Comparison of ENCODE assay signal across 8 cellular contexts in genomic region chr6:144931172-144932035, GRCh38.
A peak's percentile ranks its signal among the peaks of the same experiment; 100 is the strongest.
DNase-seq lines count a peak whose midpoint lies in the region; ATAC-seq and TF ChIP-seq lines count a peak whose summit lies in the region.

No MANE protein-coding gene starts in this region.

- DNase-seq in AG04449 (ENCODE audit: low read depth, low spot score) (no peak), SJCRH30 (peak; percentile 34 to 67), colonic mucosa (peak; percentile 52), mucosa of gallbladder (ENCODE audit: low spot score) (peak; percentile 49), cortex of kidney (lab: John Stamatoyannopoulos, UW) (no peak)

- H3K9me3 ChIP-seq in SJCRH30 (replicated peaks) (no peaks in the 10 kb centered on the region), colonic mucosa (no peaks in the 10 kb centered on the region)

- peak; percentile 53 for TF ChIP-seq CTCF in AG04449 (IDR thresholded peaks at IDR 0.05; ENCODE audit: insufficient read depth, low read length, missing control alignments)
- peak; percentile 77 for TF ChIP-seq CTCF in GM12872 (IDR thresholded peaks at IDR 0.05; ENCODE audit: insufficient read depth, low read depth, low read length)
- no peak for TF ChIP-seq CTCF in colonic mucosa (IDR thresholded peaks at IDR 0.05)

- peak; percentile 71 for ATAC-seq in HG03342 (IDR thresholded peaks at IDR 0.05; ENCODE audit: unreplicated experiment)
- no peak for ATAC-seq in HG02840 (IDR thresholded peaks at IDR 0.05; ENCODE audit: low FRiP score, unreplicated experiment)

- H3K36me3 ChIP-seq in SJCRH30 (no peaks in the 10 kb centered on the region), colonic mucosa (no peaks in the 10 kb centered on the region)

- CTCF ChIA-PET in AG04449 (lab: Yijun Ruan, JAX), result interaction anchor here (0.6 to 2.9 kb wide), 15 partner anchors 9 to 1103 kb away, joined by 3 to 30 read pairs (median 4); no protein-coding TSS in a partner anchor

- H3K4me1 ChIP-seq in SJCRH30 (no peaks in the 10 kb centered on the region; the same call in 1 of the 2 replicates), colonic mucosa (no peaks in the 10 kb centered on the region)

- intact Hi-C loops in colonic mucosa (cut with DNase I), result loop anchor here (5.0 kb wide), 2 partner anchors 284 to 349 kb away; no protein-coding TSS in a partner anchor

- H3K9ac ChIP-seq in colonic mucosa (ENCODE audit: low read depth in 2 of 2, low read length in 2 of 2), result no peak overlapping the region

- no peaks in the 10 kb centered on the region for H3K27me3 ChIP-seq in SJCRH30
- no peaks in the 10 kb centered on the region for H3K27me3 ChIP-seq in colonic mucosa

- no peak overlapping the region for H3K27ac ChIP-seq in SJCRH30
- no peak overlapping the region for H3K27ac ChIP-seq in colonic mucosa

- no peak overlapping the region for H3K4me3 ChIP-seq in AG04449 (ENCODE audit: low read depth, low read length)
- H3K4me3 ChIP-seq in SJCRH30, result no peak overlapping the region
- no peak overlapping the region for H3K4me3 ChIP-seq in colonic mucosa

- POLR2A ChIA-PET in AG04449 (lab: Yijun Ruan, JAX), result no interaction called here

Comparison
In these comparisons a context has a peak if more than half of its experiments do, and no peak if none do; other contexts are left out.
1. DNase-seq: peak in SJCRH30 (2 of 2), colonic mucosa (single experiment) and mucosa of gallbladder (single experiment); none in AG04449 (single experiment) and cortex of kidney (single experiment).